Comparison of ENCODE assay signal across 8 cellular contexts in genomic region chrX:2812161-2812907, GRCh38. TPM values are rescaled to one million over a fixed set of nuclear protein-coding genes. Genes with fewer than 3 reads are reported as not detected.
DNase-seq lines count a peak whose midpoint lies in the region; ATAC-seq and TF ChIP-seq lines count a peak whose summit lies in the region.
"Not testable (repeated sequence)": the region's sequence is repeated elsewhere in the genome, so short reads cannot be mapped to it uniquely, and the experiment has no call there.

No MANE protein-coding gene starts in this region.

- not testable (repeated sequence) for H3K9me3 ChIP-seq in body of pancreas; heart right ventricle; parathyroid adenoma (ENCODE audit: control insufficient read depth, low read length)

- DNase-seq in Daoy (ENCODE audit: low read depth) (peak; percentile 42), NCI-H345 (lab: John Stamatoyannopoulos, UW) (peak; percentile 31), body of pancreas (peak; percentile 30 to 55 (median 40)), heart right ventricle (peak in 1 of 2 donors; percentile 19), superior temporal gyrus (ENCODE audit: extremely low spot score) (peak; percentile 53)
- not testable (repeated sequence) for DNase-seq in HEK293T (ENCODE audit: extremely low spot score)
- DNase-seq in activated CD4-positive, alpha-beta T cell treated with anti-CD3 and anti-CD28 coated beads for 24 hours (ENCODE audit: low read depth in 2 of 2) = peak; percentile 4 to 41

- intact Hi-C loops in body of pancreas (cut with DNase I) = not testable (repeated sequence)
- intact Hi-C loops in heart right ventricle (cut with DNase I) = loop anchor here in 7 of 10 donors (2.0 to 10.0 kb wide), 7 partner anchors 108 to 1358 kb away; partner anchors contain the start of gene ASMTL (in 2 of the 7)

- H3K36me3 ChIP-seq in body of pancreas (replicated peaks in 1 of 2; ENCODE audit: insufficient read depth in 1 of 2, low read depth in 2 of 2); heart right ventricle; parathyroid adenoma (ENCODE audit: control insufficient read depth, insufficient read depth, low read length): not testable (repeated sequence)

- peak overlapping the region; percentile 33 for H2AFZ ChIP-seq in parathyroid adenoma

- H3K27me3 ChIP-seq in body of pancreas; parathyroid adenoma (ENCODE audit: control insufficient read depth, insufficient read depth, low read length): not testable (repeated sequence)
- peaks cover 0 to 14% (median 0%) of the 10 kb centered on the region in 7 donors for H3K27me3 ChIP-seq in heart right ventricle

- CTCF ChIA-PET in HEK293T (lab: Yijun Ruan, JAX) = interaction anchor here (0.7 kb wide), 1 partner anchor 12 kb away, joined by 3 read pairs; no protein-coding TSS in a partner anchor

- peak overlapping the region; percentile 47 for H3K4me2 ChIP-seq in parathyroid adenoma (ENCODE audit: low read length)

- peak in 6 of 7 experiments; percentile 21 to 76 (median 64) for TF ChIP-seq CTCF in body of pancreas (IDR thresholded peaks at IDR 0.05)
- TF ChIP-seq CTCF in heart right ventricle (IDR thresholded peaks at IDR 0.05) = peak in 8 of 9 donors; percentile 27 to 65 (median 58)
- peak; percentile 30 for TF ChIP-seq CTCF in parathyroid adenoma (IDR thresholded peaks at IDR 0.05)

- WGBS in body of pancreas, 2 donors = 29 to 94% methylated on average over 4 to 13 of the region's 16 CpGs
- WGBS in heart right ventricle, 2 donors = 27 to 30% methylated on average over 13 to 15 of the region's 16 CpGs

- not testable (repeated sequence) for H3K79me2 ChIP-seq in parathyroid adenoma

- not testable (repeated sequence) for H3K4me3 ChIP-seq in body of pancreas; heart right ventricle; parathyroid adenoma (ENCODE audit: low read depth, low read length)

- POLR2A ChIA-PET in HEK293T (lab: Yijun Ruan, JAX) = not testable (repeated sequence)

- not testable (repeated sequence) for ATAC-seq in body of pancreas
- peak in 6 of 8 donors; percentile 33 to 78 (median 48) for ATAC-seq in heart right ventricle

- H3K9ac ChIP-seq in parathyroid adenoma = not testable (repeated sequence)

- not testable (repeated sequence) for H3K27ac ChIP-seq in body of pancreas, heart right ventricle, parathyroid adenoma

- not testable (repeated sequence) for H3K4me1 ChIP-seq in body of pancreas, heart right ventricle, parathyroid adenoma

- TF ChIP-seq POLR2A in body of pancreas (IDR thresholded peaks at IDR 0.05) = not testable (repeated sequence)

TF ChIP-seq in HEK293T, 16 proteins besides CTCF, POLR2A, EP300 and RAD21:
- peak; percentile 80 for TF ChIP-seq L3MBTL2 (conservative IDR thresholded peaks at IDR 0.05)
TF ChIP-seq in HEK293T: peak in this region for 1; not testable (repeated sequence) for 15.

RNA-seq across cellular contexts. Expression of gene GYG2, which starts 16.4 kb away (rescaled TPM):
- 1.0 TPM in 1 of 2 replicates, not detected in the other for total RNA-seq in Daoy (2014; rRNA removed; shearing (Covaris generic))
- 10 to 100 TPM in 1 of 2 donors, 1 to 10 TPM in 1; 6.0 to 21.4 TPM for total RNA-seq in body of pancreas
- 1 to 10 TPM in 6 of 10 donors, under 1 TPM in 4; 0.32 to 6.8 (median 1.1) TPM for total RNA-seq in heart right ventricle
- polyA plus RNA-seq in heart right ventricle = 1 to 10 TPM in 1 of 2 donors, under 1 TPM in 1; 0.73 to 1.3 TPM
